11 cellular contexts compared by ENCODE assay signal in the genomic region with DNA sequence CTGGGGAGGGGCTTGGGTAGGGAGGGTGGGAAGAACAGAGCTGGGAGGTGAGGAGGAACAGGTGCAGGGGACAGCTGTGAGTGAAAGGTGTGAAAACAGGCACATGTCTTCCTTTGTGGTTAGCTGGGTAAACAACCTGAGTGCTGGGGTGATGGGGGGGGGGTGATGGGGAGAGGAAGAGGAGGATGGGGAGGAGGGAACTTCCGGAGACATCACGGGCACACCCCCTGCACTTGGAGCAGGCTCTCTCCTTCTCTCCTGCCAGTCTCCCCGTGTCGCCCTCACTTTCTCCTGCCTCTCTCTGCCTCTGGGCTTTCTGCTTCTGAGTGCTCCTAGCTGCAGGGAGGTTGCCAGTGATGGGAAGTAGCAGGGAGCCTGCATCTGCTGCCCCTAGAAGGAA. TPM values are rescaled to one million over a fixed set of nuclear protein-coding genes. Genes with fewer than 3 reads are reported as not detected.
DNase-seq lines count a peak whose midpoint lies in the region; ATAC-seq and FAIRE-seq lines count a peak whose summit lies in the region.
"Had no signal": no experiment of that assay in that cellular context is flagged by ENCODE, and none has a peak within 500 bp of the region (broad histone marks: within the 10 kb centered on the region; RNA-seq: fewer than 3 reads in every experiment).

No MANE protein-coding gene starts in this region.

- no peaks in the 10 kb centered on the region for H3K36me3 ChIP-seq in small intestine (ENCODE audit: control insufficient read depth in 2 of 2, insufficient read depth in 2 of 2, low read length in 2 of 2)

- H3K9me3 ChIP-seq in small intestine (ENCODE audit: control insufficient read depth, low read depth) = no peaks in the 10 kb centered on the region
- H3K9me3 ChIP-seq in right cardiac atrium (ENCODE audit: control insufficient read depth, low read length) = no peaks in the 10 kb centered on the region
- H3K9me3 ChIP-seq: A549 had no signal

- H3K36me3 Mint-ChIP-seq in activated T-cell treated with anti-CD3 and anti-CD28 coated beads, Interleukin-2, amount 50 U/mL, for 4 hours (ENCODE audit: insufficient read depth) = peaks cover 18% of the 10 kb centered on the region

- H3K9me3 Mint-ChIP-seq in activated T-cell treated with anti-CD3 and anti-CD28 coated beads, Interleukin-2, amount 50 U/mL, for 4 hours = no peaks in the 10 kb centered on the region

- H3K27me3 Mint-ChIP-seq in activated T-cell treated with anti-CD3 and anti-CD28 coated beads, Interleukin-2, amount 50 U/mL, for 4 hours (ENCODE audit: low read depth) = no peaks in the 10 kb centered on the region

- 0 to 10% (median 8%) methylated on average over 4 of the region's 4 CpGs for WGBS in small intestine, 3 donors
- WGBS in right cardiac atrium = 31% methylated on average over 4 of the region's 4 CpGs

- peaks cover 90% of the 10 kb centered on the region for H3K4me1 Mint-ChIP-seq in activated T-cell treated with anti-CD3 and anti-CD28 coated beads, Interleukin-2, amount 50 U/mL, for 4 hours (ENCODE audit: low read depth)

- no peaks in the 10 kb centered on the region for H3K4me1 ChIP-seq in small intestine (ENCODE audit: control insufficient read depth in 2 of 2, insufficient read depth in 1 of 2, low read depth in 1 of 2, low read length in 1 of 2)
- peaks cover 14% of the 10 kb centered on the region for H3K4me1 ChIP-seq in right cardiac atrium (ENCODE audit: control insufficient read depth, insufficient read depth, low read length)

- no peak for FAIRE-seq in small intestine (lab: Jason Lieb, UNC)
- FAIRE-seq: A549 had no signal

- intact Hi-C loops in right cardiac atrium (cut with DNase I) = no loop called here

- H3K27ac ChIP-seq in small intestine (ENCODE audit: low read depth in 1 of 2, low read length in 1 of 2) (no peak overlapping the region), right cardiac atrium (ENCODE audit: low read length) (no peak overlapping the region)
- H3K27ac ChIP-seq: A549 had no signal

- DNase-seq in NCI-H748 (lab: John Stamatoyannopoulos, UW; ENCODE audit: unreplicated experiment) (peak; percentile 81), NCI-H748 treated with DMSO at 0.1 percent for 48 hours (lab: John Stamatoyannopoulos, UW) (no peak), NCI-H2171 treated with DMSO at 0.1 percent for 48 hours (lab: John Stamatoyannopoulos, UW) (peak; percentile 87), small intestine (peak; percentile 63), occipital lobe (lab: John Stamatoyannopoulos, UW) (no peak), right cardiac atrium (no peak)
- DNase-seq in activated T-cell treated with anti-CD3 and anti-CD28 coated beads, Interleukin-2, amount 50 U/mL, for 4 hours = peak; percentile 49
- DNase-seq: stimulated activated CD8-positive, alpha-beta memory T cell treated with anti-CD3 and anti-CD28 coated beads, Interleukin-4, amount 100 ng/mL, for 48 hours had no signal

- peak; percentile 32 to 42 for ATAC-seq in activated T-cell treated with anti-CD3 and anti-CD28 coated beads, Interleukin-2, amount 50 U/mL, for 4 hours
- no peak for ATAC-seq in right cardiac atrium
- no peak for ATAC-seq in GM21717 (IDR thresholded peaks at IDR 0.05; ENCODE audit: unreplicated experiment)
- ATAC-seq: A549 had no signal

- no peaks in the 10 kb centered on the region for H3K27me3 ChIP-seq in small intestine (ENCODE audit: control insufficient read depth in 2 of 2, insufficient read depth in 2 of 2, low read length in 2 of 2)
- H3K27me3 ChIP-seq in right cardiac atrium (ENCODE audit: control insufficient read depth, insufficient read depth) = no peaks in the 10 kb centered on the region

- H3K4me3 ChIP-seq in small intestine (ENCODE audit: low read depth in 1 of 2, low read length in 2 of 2) (no peak overlapping the region), right cardiac atrium (ENCODE audit: low read length) (no peak overlapping the region)
- H3K4me3 ChIP-seq: A549 had no signal

- peak overlapping the region; percentile 31 for H3K4me3 Mint-ChIP-seq in activated T-cell treated with anti-CD3 and anti-CD28 coated beads, Interleukin-2, amount 50 U/mL, for 4 hours

RNA-seq across cellular contexts. Expression of a gene that starts 8.8 kb away (rescaled TPM):
- total RNA-seq in activated T-cell treated with anti-CD3 and anti-CD28 coated beads, Interleukin-2, amount 50 U/mL, for 4 hours = 10 to 100 TPM; 17.6 to 30.8 (median 23.7) TPM
- polyA plus RNA-seq in small intestine (under 1 TPM; 0.22 to 0.61 (median 0.54) TPM), right cardiac atrium (0.34 TPM)
- total RNA-seq in occipital lobe (not detected), right cardiac atrium (not detected)
- total RNA-seq: pulmonary artery endothelial cell had no signal

RNA-seq across cellular contexts. Expression of a gene that starts 33.2 kb away (rescaled TPM):
- 10 to 100 TPM; 26.1 to 31.2 (median 26.9) TPM for total RNA-seq in activated T-cell treated with anti-CD3 and anti-CD28 coated beads, Interleukin-2, amount 50 U/mL, for 4 hours
- polyA plus RNA-seq in small intestine = 10 to 100 TPM; 11.6 to 23.5 (median 14.3) TPM
- total RNA-seq in occipital lobe = 11.5 TPM
- 10 to 100 TPM; 44.0 to 76.7 (median 54.6) TPM for total RNA-seq in right cardiac atrium
- polyA plus RNA-seq in right cardiac atrium = 29.9 TPM

Comparison
In these comparisons a context has a peak if more than half of its experiments do, and no peak if none do; other contexts are left out.
1. DNase-seq: peak in NCI-H748 (single experiment), NCI-H2171 treated with DMSO at 0.1 percent for 48 hours (single experiment), activated T-cell treated with anti-CD3 and anti-CD28 coated beads, Interleukin-2, amount 50 U/mL, for 4 hours (single experiment) and small intestine (single experiment); none in NCI-H748 treated with DMSO at 0.1 percent for 48 hours (single experiment), occipital lobe (single experiment) and right cardiac atrium (0 of 3).
2. ATAC-seq: peak in activated T-cell treated with anti-CD3 and anti-CD28 coated beads, Interleukin-2, amount 50 U/mL, for 4 hours (2 of 2); none in right cardiac atrium (0 of 2) and GM21717 (single experiment).
3. RNA of a gene that starts 8.8 kb away (total RNA-seq): 17.6 to 30.8 TPM in activated T-cell treated with anti-CD3 and anti-CD28 coated beads, Interleukin-2, amount 50 U/mL, for 4 hours; not detected in right cardiac atrium and not detected in occipital lobe (single experiment); every median in the first group is over 10 times any median in the second.